ENCODE assay signal across 8 cellular contexts in genomic region chr7:19744075-19744474, GRCh38. TPM values are rescaled to one million over a fixed set of nuclear protein-coding genes. Genes with fewer than 3 reads are reported as not detected.
"Had no signal": no experiment of that assay in that cellular context is flagged by ENCODE, and none has a peak within 500 bp of the region (broad histone marks: within the 10 kb centered on the region; RNA-seq: fewer than 3 reads in every experiment).

No MANE protein-coding gene starts in this region.

- H3K4me2 ChIP-seq: GM23338 had no signal

- H3K4me1 ChIP-seq: HAP-1 had no signal

- H3K27ac ChIP-seq: HL-60 had no signal

- H2AFZ ChIP-seq: GM23338 had no signal

- DNase-seq: H7, KG1 had no signal

- H3K36me3 ChIP-seq: HAP-1 had no signal

- ATAC-seq: GM23338 had no signal

- H3K4me3 ChIP-seq: GM23338, HAP-1 had no signal

- H3K9me3 ChIP-seq: HAP-1 had no signal

RNA-seq across cellular contexts. Expression of gene TMEM196, which starts 29.3 kb away (rescaled TPM):
- total RNA-seq: GM23338, H4, HT1080 had no signal
- polyA plus RNA-seq: IgD-negative memory B cell had no signal
